26 cellular contexts compared by ENCODE assay signal in the genomic region with DNA sequence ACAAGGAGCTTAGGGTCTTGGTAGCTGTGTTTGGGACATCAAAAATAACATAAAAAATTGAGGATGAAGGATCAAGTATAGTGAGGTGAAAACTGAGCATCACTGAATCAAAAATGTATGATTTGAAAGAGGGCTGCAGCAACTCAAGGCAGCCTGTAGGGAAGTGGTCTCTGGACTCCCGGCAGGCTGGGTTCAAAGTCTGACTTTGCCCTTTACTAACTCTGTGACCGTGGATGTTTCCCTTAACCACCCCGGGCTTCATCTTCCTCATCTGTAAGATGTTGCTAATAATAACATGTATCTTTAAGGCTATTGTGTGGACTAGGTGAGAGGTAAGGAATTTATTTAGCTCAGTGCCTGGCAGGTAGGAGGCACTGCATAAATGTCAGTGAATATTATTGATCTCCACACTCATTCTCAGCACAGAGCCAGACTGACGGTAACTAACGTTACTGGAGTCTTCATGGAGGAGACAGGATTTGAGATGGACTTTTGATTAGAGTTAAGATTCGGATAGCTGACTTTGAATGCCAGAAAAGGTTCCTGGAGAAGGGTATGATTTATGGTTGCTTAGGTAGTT.
DNase-seq lines count a peak whose midpoint lies in the region; ATAC-seq, FAIRE-seq and TF ChIP-seq lines count a peak whose summit lies in the region.
"Had no signal": no experiment of that assay in that cellular context is flagged by ENCODE, and none has a peak within 500 bp of the region (broad histone marks: within the 10 kb centered on the region; RNA-seq: fewer than 3 reads in every experiment).

No MANE protein-coding gene starts in this region.

- no peaks in the 10 kb centered on the region for H3K9me2 ChIP-seq in GM23338 (ENCODE audit: insufficient read depth)

- H3K9me3 Mint-ChIP-seq in GM23338 (no peaks in the 10 kb centered on the region), neural progenitor cell (no peaks in the 10 kb centered on the region)
- no peaks in the 10 kb centered on the region for H3K9me3 Mint-ChIP-seq in activated CD4-positive, alpha-beta T cell treated with anti-CD3 and anti-CD28 coated beads, Interleukin-2, amount 10 ng/mL, durations not matched to agents 24 days and 14 days
- H3K9me3 Mint-ChIP-seq: CD14-positive monocyte; CD8-positive, alpha-beta memory T cell; IgD-negative memory B cell had no signal

- H3F3A ChIP-seq in GM23338 (replicated peaks; ENCODE audit: low read depth) (no peaks in the 10 kb centered on the region), neural progenitor cell (ENCODE audit: low read depth) (no peaks in the 10 kb centered on the region)

- POLR2A ChIA-PET in HepG2 (lab: Yijun Ruan, JAX): no interaction called here

- H3K4me3 Mint-ChIP-seq in GM23338 (no peak overlapping the region), neural progenitor cell (no peak overlapping the region)
- no peak overlapping the region for H3K4me3 Mint-ChIP-seq in activated CD4-positive, alpha-beta T cell treated with anti-CD3 and anti-CD28 coated beads, Interleukin-2, amount 10 ng/mL, durations not matched to agents 24 days and 14 days
- H3K4me3 Mint-ChIP-seq: CD14-positive monocyte; CD8-positive, alpha-beta memory T cell; IgD-negative memory B cell had no signal

- TF ChIP-seq CTCF in GM23338 (conservative IDR thresholded peaks at IDR 0.05; ENCODE audit: low read depth in 2 of 2) (no peak), HepG2 (CRISPR knock-in tag; IDR thresholded peaks at IDR 0.05) (0 out of 2 replicates have a peak, but pooled peaks have one; percentile 13), neural progenitor cell (IDR thresholded peaks at IDR 0.05) (no peak)

- H3K9me3 ChIP-seq in HepG2 (ENCODE audit: low read length) (no peaks in the 10 kb centered on the region), neural progenitor cell (ENCODE audit: low read depth) (no peaks in the 10 kb centered on the region)
- H3K9me3 ChIP-seq: A549 had no signal

- no peak for DNase-seq in GM23338 (ENCODE audit: low spot score)
- DNase-seq in NCI-H146 treated with DMSO at 0.1 percent for 48 hours (lab: John Stamatoyannopoulos, UW; ENCODE audit: unreplicated experiment): peak; percentile 53
- DNase-seq in HepG2 (ENCODE audit: low spot score): no peak
- DNase-seq in neural progenitor cell (ENCODE audit: low spot score): no peak
- no peak for DNase-seq in activated CD4-positive, alpha-beta T cell treated with anti-CD3 and anti-CD28 coated beads, Interleukin-2, amount 10 ng/mL, durations not matched to agents 24 days and 14 days
- no peak for DNase-seq in NOMO-1 treated with dmso at 0.1 percent for 144 hours (lab: John Stamatoyannopoulos, UW; ENCODE audit: unreplicated experiment)
- DNase-seq: AML-193; CD8-positive, alpha-beta memory T cell; DMS79 treated with DMSO at 0.1 percent for 48 hours; GOT3; NCI-H1048; NCI-H187; NCI-H2081 treated with DMSO at 0.1 percent for 48 hours; NCI-H446 treated with DMSO at 0.1 percent for 48 hours; NCI-H526; SHP77; T-helper 1 cell had no signal

- FAIRE-seq in HepG2 (lab: Jason Lieb, UNC): no peak
- FAIRE-seq: A549, GM18507 had no signal

- H3K36me3 ChIP-seq in GM23338 (ENCODE audit: insufficient read depth) (no peaks in the 10 kb centered on the region), HepG2 (replicated peaks in 1 of 2; ENCODE audit: control insufficient read depth in 1 of 2, insufficient read depth in 2 of 2, low read length in 2 of 2) (no peaks in the 10 kb centered on the region), neural progenitor cell (no peaks in the 10 kb centered on the region)

- H3K27ac Mint-ChIP-seq in GM23338 (peak overlapping the region; percentile 25), neural progenitor cell (peak overlapping the region; percentile 10)
- no peak overlapping the region for H3K27ac Mint-ChIP-seq in activated CD4-positive, alpha-beta T cell treated with anti-CD3 and anti-CD28 coated beads, Interleukin-2, amount 10 ng/mL, durations not matched to agents 24 days and 14 days
- H3K27ac Mint-ChIP-seq: CD8-positive, alpha-beta memory T cell had no signal

- in situ Hi-C loops in HepG2 (cut with HindIII; ENCODE audit: extremely low pct_ligation_motif_present, low pct_unique_long_range_greater_than_20kb): no loop called here

- 20% methylated on average over 6 of the region's 6 CpGs for WGBS in HepG2 (ENCODE audit: low lambda C conversion rate)

- intact Hi-C loops in HepG2 (cut with micrococcal nuclease; ENCODE audit: unreplicated experiment): no loop called here
- intact Hi-C loops in activated CD4-positive, alpha-beta T cell treated with anti-CD3 and anti-CD28 coated beads, Interleukin-2, amount 10 ng/mL, durations not matched to agents 24 days and 14 days (cut with micrococcal nuclease): no loop called here

- H3K4me1 ChIP-seq in GM23338 (ENCODE audit: insufficient read depth) (peaks cover 6% of the 10 kb centered on the region), HepG2 (ENCODE audit: insufficient read depth, low read length) (peaks cover 13% of the 10 kb centered on the region), neural progenitor cell (peaks cover 24% of the 10 kb centered on the region)
- H3K4me1 ChIP-seq: A549 had no signal

- H3K79me2 ChIP-seq in GM23338 (replicated peaks; ENCODE audit: insufficient read depth) (no peaks in the 10 kb centered on the region), HepG2 (ENCODE audit: insufficient read depth, low read length) (no peaks in the 10 kb centered on the region), neural progenitor cell (ENCODE audit: low read depth) (no peaks in the 10 kb centered on the region)

- CTCF ChIA-PET in HepG2 (lab: Yijun Ruan, JAX; ENCODE audit: low intra/inter-chr PET ratio, low total read pairs): no interaction called here

- no peak for TF ChIP-seq EP300 in HepG2 (IDR thresholded peaks at IDR 0.05; ENCODE audit: low read depth in 2 of 2, low read length in 2 of 2)
- TF ChIP-seq EP300 in HepG2 (CRISPR knock-in tag; IDR thresholded peaks at IDR 0.05; ENCODE audit: borderline replicate concordance): no peak

- BruUV-seq in HepG2 (replicated peaks; lab: Mats Ljungman, UMichigan): no TSS peak

- no peaks in the 10 kb centered on the region for H4K20me1 ChIP-seq in GM23338 (replicated peaks; ENCODE audit: insufficient read depth)
- no peaks in the 10 kb centered on the region for H4K20me1 ChIP-seq in HepG2 (ENCODE audit: insufficient read depth, low read length)
- H4K20me1 ChIP-seq in neural progenitor cell (ENCODE audit: low read depth): no peaks in the 10 kb centered on the region

- H2AFZ ChIP-seq in GM23338 (no peak overlapping the region), HepG2 (ENCODE audit: low read length) (no peak overlapping the region), neural progenitor cell (replicated peaks) (no peak overlapping the region)

- H3K27ac ChIP-seq in GM23338 (ENCODE audit: low read depth) (no peak overlapping the region), HepG2 (ENCODE audit: extremely low read length, insufficient read depth, low read length) (no peak overlapping the region), neural progenitor cell (no peak overlapping the region)
- H3K27ac ChIP-seq: A549, KMS-11, RWPE1 had no signal

- TF ChIP-seq RAD21 in HepG2 (CRISPR knock-in tag; IDR thresholded peaks at IDR 0.05): no peak

- H3K9ac ChIP-seq in HepG2 (ENCODE audit: insufficient read depth, low read depth, low read length) (no peak overlapping the region), neural progenitor cell (no peak overlapping the region)
- H3K9ac ChIP-seq: KMS-11 had no signal

- H3K36me3 Mint-ChIP-seq in GM23338 (ENCODE audit: low read depth) (no peaks in the 10 kb centered on the region), neural progenitor cell (no peaks in the 10 kb centered on the region)
- no peaks in the 10 kb centered on the region for H3K36me3 Mint-ChIP-seq in activated CD4-positive, alpha-beta T cell treated with anti-CD3 and anti-CD28 coated beads, Interleukin-2, amount 10 ng/mL, durations not matched to agents 24 days and 14 days (ENCODE audit: low read depth)
- H3K36me3 Mint-ChIP-seq: CD14-positive monocyte had no signal

- TF ChIP-seq POLR2A in HepG2 (IDR thresholded peaks at IDR 0.05; ENCODE audit: insufficient read depth in 1 of 2, low read depth in 2 of 2, low read length in 2 of 2): no peak

- no peak for ATAC-seq in GM23338
- peak; percentile 88 for ATAC-seq in HepG2
- ATAC-seq in GM19035 (IDR thresholded peaks at IDR 0.05; ENCODE audit: unreplicated experiment): no peak
- ATAC-seq: A549, HCT116, Panc1 had no signal

- H3K4me3 ChIP-seq in GM23338 (no peak overlapping the region), HepG2 (replicated peaks in 1 of 3; ENCODE audit: insufficient read depth in 1 of 3, low read depth in 2 of 3, low read length in 3 of 3) (no peak overlapping the region), neural progenitor cell (no peak overlapping the region)
- H3K4me3 ChIP-seq: A549 had no signal

- H3K4me1 Mint-ChIP-seq in GM23338 (peaks cover 23% of the 10 kb centered on the region), neural progenitor cell (peaks cover 15% of the 10 kb centered on the region)
- no peaks in the 10 kb centered on the region for H3K4me1 Mint-ChIP-seq in activated CD4-positive, alpha-beta T cell treated with anti-CD3 and anti-CD28 coated beads, Interleukin-2, amount 10 ng/mL, durations not matched to agents 24 days and 14 days
- H3K4me1 Mint-ChIP-seq: CD14-positive monocyte; CD8-positive, alpha-beta memory T cell; IgD-negative memory B cell had no signal

- no peaks in the 10 kb centered on the region for H3K27me3 ChIP-seq in GM23338 (ENCODE audit: insufficient read depth)
- no peaks in the 10 kb centered on the region for H3K27me3 ChIP-seq in HepG2 (ENCODE audit: control insufficient read depth in 1 of 2, insufficient read depth in 2 of 2, low read length in 2 of 2)
- no peaks in the 10 kb centered on the region for H3K27me3 ChIP-seq in neural progenitor cell

- H3K27me3 Mint-ChIP-seq in GM23338 (ENCODE audit: insufficient read depth, low read depth, poor library complexity) (no peaks in the 10 kb centered on the region), neural progenitor cell (ENCODE audit: insufficient read depth, low read depth) (no peaks in the 10 kb centered on the region)
- no peaks in the 10 kb centered on the region for H3K27me3 Mint-ChIP-seq in activated CD4-positive, alpha-beta T cell treated with anti-CD3 and anti-CD28 coated beads, Interleukin-2, amount 10 ng/mL, durations not matched to agents 24 days and 14 days
- H3K27me3 Mint-ChIP-seq: CD8-positive, alpha-beta memory T cell; IgD-negative memory B cell had no signal

- H3K4me2 ChIP-seq in GM23338 (no peak overlapping the region), HepG2 (ENCODE audit: low read depth, low read length) (peak overlapping the region; percentile 30), neural progenitor cell (no peak overlapping the region)
- H3K4me2 ChIP-seq: A549, KMS-11 had no signal

TF ChIP-seq in GM23338, 12 proteins besides CTCF, POLR2A, EP300 and RAD21 (continues in another document):
- TF ChIP-seq EZH2phosphoT487 (IDR thresholded peaks at IDR 0.05; ENCODE audit: unreplicated experiment) (no peak), CREB1 (CRISPR knock-in tag; IDR thresholded peaks at IDR 0.05; ENCODE audit: low read depth) (no peak), NANOG (IDR thresholded peaks at IDR 0.05; ENCODE audit: borderline replicate concordance) (no peak)

TF ChIP-seq in HepG2, 621 proteins besides CTCF, POLR2A, EP300 and RAD21 (continues in another document):
- TF ChIP-seq ZSCAN9 (CRISPR knock-in tag; IDR thresholded peaks at IDR 0.05; ENCODE audit: borderline replicate concordance) (no peak), SALL1 (CRISPR knock-in tag; IDR thresholded peaks at IDR 0.05) (peak; percentile 22; the same call in 1 of the 2 replicates)
